Comparison of ENCODE assay signal across 1 cellular context in genomic region chr11:61666684-61667297, GRCh38.
TF ChIP-seq lines count a peak whose summit lies in the region.

No MANE protein-coding gene starts in this region.

TF ChIP-seq in HepG2, 621 proteins besides CTCF, POLR2A, EP300 and RAD21 (continued from another document):
- TF ChIP-seq STAT6 (CRISPR knock-in tag; IDR thresholded peaks at IDR 0.05; ENCODE audit: borderline replicate concordance) (no peak), SOX13 (IDR thresholded peaks at IDR 0.05) (no peak), SOX13 (CRISPR knock-in tag; conservative IDR thresholded peaks at IDR 0.05 in 1 of 2, IDR thresholded peaks at IDR 0.05 in 1 of 2) (0 out of 4 replicates have a peak, but pooled peaks of 1 of the 2 experiments have one; percentile 6), ZSCAN21 (CRISPR knock-in tag; IDR thresholded peaks at IDR 0.05; ENCODE audit: borderline replicate concordance) (peak; percentile 93), ZNF362 (CRISPR knock-in tag; IDR thresholded peaks at IDR 0.05; ENCODE audit: borderline replicate concordance) (0 out of 2 replicates have a peak, but pooled peaks have one; percentile 69), XRCC5 (optimal IDR thresholded peaks at IDR 0.05; ENCODE audit: low read length) (peak; percentile 37), ZNF232 (CRISPR knock-in tag; IDR thresholded peaks at IDR 0.05; ENCODE audit: borderline replicate concordance) (peak; percentile 46; the same call in 1 of the 2 replicates), ZBTB10 (CRISPR knock-in tag; IDR thresholded peaks at IDR 0.05; ENCODE audit: borderline replicate concordance) (peak; percentile 48; the same call in 1 of the 2 replicates), ARID4A (CRISPR knock-in tag; IDR thresholded peaks at IDR 0.05; ENCODE audit: borderline replicate concordance) (peak; percentile 20; the same call in 1 of the 2 replicates), MYNN (CRISPR knock-in tag; IDR thresholded peaks at IDR 0.05; ENCODE audit: low read depth) (peak; percentile 100), DNMT1 (CRISPR knock-in tag; IDR thresholded peaks at IDR 0.05) (no peak), ZBTB7B (CRISPR knock-in tag; IDR thresholded peaks at IDR 0.05) (peak; percentile 83), CEBPB (IDR thresholded peaks at IDR 0.05; ENCODE audit: borderline replicate concordance, low read depth, low read length) (no peak), HNF1A (IDR thresholded peaks at IDR 0.05; ENCODE audit: low read depth) (0 out of 2 replicates have a peak, but pooled peaks have one; percentile 18), HNF1A (CRISPR knock-in tag; IDR thresholded peaks at IDR 0.05; ENCODE audit: borderline replicate concordance) (no peak), PRDM10 (CRISPR knock-in tag; IDR thresholded peaks at IDR 0.05; ENCODE audit: low read depth) (0 out of 2 replicates have a peak, but pooled peaks have one; percentile 41), GATAD2A (CRISPR knock-in tag; IDR thresholded peaks at IDR 0.05) (peak; percentile 68), ZNF619 (CRISPR knock-in tag; IDR thresholded peaks at IDR 0.05) (no peak), ZNF574 (CRISPR knock-in tag; IDR thresholded peaks at IDR 0.05) (peak; percentile 18; the same call in 1 of the 2 replicates), NAIF1 (CRISPR knock-in tag; IDR thresholded peaks at IDR 0.05; ENCODE audit: borderline replicate concordance) (no peak), MTA1 (CRISPR knock-in tag; IDR thresholded peaks at IDR 0.05; ENCODE audit: borderline replicate concordance) (0 out of 2 replicates have a peak, but pooled peaks have one; percentile 24)
